ENCODE assay signal across 16 cellular contexts in genomic region chr12:50508420-50508819, GRCh38. TPM values are rescaled to one million over a fixed set of nuclear protein-coding genes. Genes with fewer than 3 reads are reported as not detected.
DNase-seq lines count a peak whose midpoint lies in the region; ATAC-seq lines count a peak whose summit lies in the region.
"Had no signal": no experiment of that assay in that cellular context is flagged by ENCODE, and none has a peak within 500 bp of the region (broad histone marks: within the 10 kb centered on the region; RNA-seq: fewer than 3 reads in every experiment).

No MANE protein-coding gene starts in this region.

- ATAC-seq in stimulated activated naive CD8-positive, alpha-beta T cell treated with anti-CD3 and anti-CD28 coated beads, Interleukin-15, Interleukin-2, amounts not matched to agents 100 U/mL and 50 U/mL, for 24 hours = no peak
- ATAC-seq in HG03571 (IDR thresholded peaks at IDR 0.05; ENCODE audit: unreplicated experiment) (no peak), GM21360 (IDR thresholded peaks at IDR 0.05; ENCODE audit: unreplicated experiment) (no peak), GM21447 (IDR thresholded peaks at IDR 0.05; ENCODE audit: unreplicated experiment) (no peak)
- ATAC-seq: lower lobe of right lung, pancreas had no signal

- no peaks in the 10 kb centered on the region for H3K36me3 Mint-ChIP-seq in stimulated activated naive CD8-positive, alpha-beta T cell treated with anti-CD3 and anti-CD28 coated beads, Interleukin-15, Interleukin-2, amounts not matched to agents 100 ng/mL and 50 ng/mL, for 24 hours (ENCODE audit: low read depth)
- H3K36me3 Mint-ChIP-seq in activated naive CD8-positive, alpha-beta T cell treated with anti-CD3 and anti-CD28 coated beads for 36 hours = peaks cover 5% of the 10 kb centered on the region

- no peak overlapping the region for H2AFZ ChIP-seq in mesenchymal stem cell (ENCODE audit: low read depth, low read length)

- peaks cover 5% of the 10 kb centered on the region for H3K79me1 ChIP-seq in mesenchymal stem cell (replicated peaks; ENCODE audit: low read length, poor library complexity, severe bottlenecking)

- no peaks in the 10 kb centered on the region for H3K9me3 Mint-ChIP-seq in stimulated activated naive CD8-positive, alpha-beta T cell treated with anti-CD3 and anti-CD28 coated beads, Interleukin-15, Interleukin-2, amounts not matched to agents 100 ng/mL and 50 ng/mL, for 24 hours
- no peaks in the 10 kb centered on the region for H3K9me3 Mint-ChIP-seq in activated naive CD8-positive, alpha-beta T cell treated with anti-CD3 and anti-CD28 coated beads for 36 hours

- H2BK120ac ChIP-seq in mesenchymal stem cell (ENCODE audit: low read depth, low read length) = no peak overlapping the region

- DNase-seq in stimulated activated naive CD8-positive, alpha-beta T cell treated with anti-CD3 and anti-CD28 coated beads, Interleukin-15, Interleukin-2, amounts not matched to agents 100 U/mL and 50 U/mL, for 24 hours = no peak
- DNase-seq in activated naive CD8-positive, alpha-beta T cell treated with anti-CD3 and anti-CD28 coated beads for 36 hours = no peak
- DNase-seq in mesenchymal stem cell (no peak), NCI-H1092 (lab: John Stamatoyannopoulos, UW) (no peak)
- DNase-seq: activated effector memory CD4-positive, alpha-beta T cell treated with Interleukin-2 at 50 U/mL for 16 hours; lower lobe of right lung; NCI-H2029; NCI-H774; pancreas; SIG-M5 had no signal

- H3K4me1 Mint-ChIP-seq in stimulated activated naive CD8-positive, alpha-beta T cell treated with anti-CD3 and anti-CD28 coated beads, Interleukin-15, Interleukin-2, amounts not matched to agents 100 ng/mL and 50 ng/mL, for 24 hours (ENCODE audit: low read depth) = peaks cover 63% of the 10 kb centered on the region
- peaks cover 53% of the 10 kb centered on the region for H3K4me1 Mint-ChIP-seq in activated naive CD8-positive, alpha-beta T cell treated with anti-CD3 and anti-CD28 coated beads for 36 hours

- H3K4me2 ChIP-seq in mesenchymal stem cell (ENCODE audit: low read length, poor library complexity, severe bottlenecking) = no peak overlapping the region

- no peak overlapping the region for H3K4me3 ChIP-seq in mesenchymal stem cell (ENCODE audit: insufficient read depth in 1 of 2, low read depth in 1 of 2, low read length in 2 of 2)
- H3K4me3 ChIP-seq: lower lobe of right lung, pancreas had no signal

- peaks cover 3% of the 10 kb centered on the region for H3K4me1 ChIP-seq in mesenchymal stem cell (ENCODE audit: control insufficient read depth, insufficient read depth, low read depth, low read length)

- H3K4ac ChIP-seq in mesenchymal stem cell (ENCODE audit: low read depth in 1 of 2, low read length in 2 of 2) = no peak overlapping the region

- no peak overlapping the region for H3K18ac ChIP-seq in mesenchymal stem cell (ENCODE audit: low read depth in 1 of 2, low read length in 2 of 2)

- H3K27me3 Mint-ChIP-seq in stimulated activated naive CD8-positive, alpha-beta T cell treated with anti-CD3 and anti-CD28 coated beads, Interleukin-15, Interleukin-2, amounts not matched to agents 100 ng/mL and 50 ng/mL, for 24 hours = no peaks in the 10 kb centered on the region
- no peaks in the 10 kb centered on the region for H3K27me3 Mint-ChIP-seq in activated naive CD8-positive, alpha-beta T cell treated with anti-CD3 and anti-CD28 coated beads for 36 hours

- no peak overlapping the region for H2BK12ac ChIP-seq in mesenchymal stem cell (ENCODE audit: low read length in 2 of 2)

- no peak overlapping the region for H2BK5ac ChIP-seq in mesenchymal stem cell (ENCODE audit: low read depth, low read length, poor library complexity, severe bottlenecking)

- no peak overlapping the region for H4K8ac ChIP-seq in mesenchymal stem cell (ENCODE audit: low read length)

- no peak overlapping the region for H2AK5ac ChIP-seq in mesenchymal stem cell (ENCODE audit: low read length, severe bottlenecking)

- H3K9me3 ChIP-seq in mesenchymal stem cell (ENCODE audit: control insufficient read depth, low read length) = no peaks in the 10 kb centered on the region
- H3K9me3 ChIP-seq: lower lobe of right lung, pancreas had no signal

- no peak overlapping the region for H3K27ac ChIP-seq in mesenchymal stem cell (ENCODE audit: low read length, poor library complexity, severe bottlenecking)
- H3K27ac ChIP-seq: C4-2B, lower lobe of right lung, pancreas, WERI-Rb-1 had no signal

- H3K14ac ChIP-seq in mesenchymal stem cell (ENCODE audit: low read length in 2 of 2) = no peak overlapping the region

- H3K36me3 ChIP-seq in mesenchymal stem cell (ENCODE audit: control insufficient read depth in 1 of 2, insufficient read depth in 2 of 2, low read depth in 1 of 2, low read length in 2 of 2) = peaks cover 0 to 3% of the 10 kb centered on the region in 2 experiments
- H3K36me3 ChIP-seq: lower lobe of right lung, pancreas, WERI-Rb-1 had no signal

- H3K27me3 ChIP-seq in mesenchymal stem cell (ENCODE audit: control insufficient read depth in 1 of 2, insufficient read depth in 1 of 2, low read length in 2 of 2) = no peaks in the 10 kb centered on the region
- H3K27me3 ChIP-seq: pancreas had no signal

- peak overlapping the region; percentile 96 for H3K4me3 Mint-ChIP-seq in stimulated activated naive CD8-positive, alpha-beta T cell treated with anti-CD3 and anti-CD28 coated beads, Interleukin-15, Interleukin-2, amounts not matched to agents 100 ng/mL and 50 ng/mL, for 24 hours
- peak overlapping the region; percentile 70 for H3K4me3 Mint-ChIP-seq in activated naive CD8-positive, alpha-beta T cell treated with anti-CD3 and anti-CD28 coated beads for 36 hours

- 91% methylated on average over 6 of the region's 6 CpGs for WGBS in mesenchymal stem cell

- H2BK15ac ChIP-seq in mesenchymal stem cell (ENCODE audit: low read depth, poor library complexity, severe bottlenecking) = no peak overlapping the region

- H3K9ac ChIP-seq in mesenchymal stem cell (ENCODE audit: low read length) = peak overlapping the region; percentile 29

- H4K91ac ChIP-seq in mesenchymal stem cell (ENCODE audit: low read length) = no peak overlapping the region

- peak overlapping the region; percentile 79 for H3K27ac Mint-ChIP-seq in stimulated activated naive CD8-positive, alpha-beta T cell treated with anti-CD3 and anti-CD28 coated beads, Interleukin-15, Interleukin-2, amounts not matched to agents 100 ng/mL and 50 ng/mL, for 24 hours
- H3K27ac Mint-ChIP-seq in activated naive CD8-positive, alpha-beta T cell treated with anti-CD3 and anti-CD28 coated beads for 36 hours = peak overlapping the region; percentile 82

- no peak overlapping the region for H3K23ac ChIP-seq in mesenchymal stem cell (ENCODE audit: low read length in 2 of 2)

RNA-seq across cellular contexts. Expression of gene DIP2B, which starts 3.6 kb away (rescaled TPM):
- 10 to 100 TPM; 21.4 to 22.5 TPM for total RNA-seq in activated naive CD8-positive, alpha-beta T cell treated with anti-CD3 and anti-CD28 coated beads for 36 hours
- 8.0 TPM for polyA plus RNA-seq in mesenchymal stem cell (2013, experiment 1 of 2)
- polyA plus RNA-seq in mesenchymal stem cell (2013, experiment 2 of 2) = 7.7 TPM
